18 cellular contexts compared by ENCODE assay signal in genomic region chr1:18407166-18408045, GRCh38.
"Had no signal": no experiment of that assay in that cellular context is flagged by ENCODE, and none has a peak within 500 bp of the region (broad histone marks: within the 10 kb centered on the region; RNA-seq: fewer than 3 reads in every experiment).

No MANE protein-coding gene starts in this region.

- H3K4me3 ChIP-seq: esophagus squamous epithelium, gastroesophageal sphincter, mucosa of descending colon, ovary, right atrium auricular region, sigmoid colon, skin epidermis, upper lobe of left lung, uterus had no signal

- H3K36me3 ChIP-seq: esophagus squamous epithelium, gastroesophageal sphincter, ovary, right atrium auricular region, sigmoid colon, upper lobe of left lung, uterus had no signal

- H3K9me3 ChIP-seq: ovary, uterus had no signal

- H3K4me1 ChIP-seq: esophagus squamous epithelium, gastroesophageal sphincter, right atrium auricular region, sigmoid colon, upper lobe of left lung, uterus had no signal

- DNase-seq: effector memory CD8-positive, alpha-beta T cell; esophagus squamous epithelium; foreskin fibroblast; glutamatergic neuron; kidney glomerular epithelial cell; mammary epithelial cell; mucosa of descending colon; naive thymus-derived CD8-positive, alpha-beta T cell; nucleus accumbens; ovary; sigmoid colon; stimulated activated CD4-positive, alpha-beta T cell treated with anti-CD3 and anti-CD28 coated beads, Interleukin-2, amount 100 ng/mL, for 48 hours; stimulated activated naive CD4-positive, alpha-beta T cell treated with Interleukin-2 at 50 U/mL for 16 hours; uterus had no signal

- H3K27ac ChIP-seq: esophagus squamous epithelium, gastroesophageal sphincter, ovary, right atrium auricular region, sigmoid colon, skin epidermis, upper lobe of left lung, uterus had no signal

- H3K27me3 ChIP-seq: ovary, right atrium auricular region, upper lobe of left lung, uterus had no signal
